In genomic region chr17:4948997-4949320, GRCh38 we compare ENCODE assay signal across 8 cellular contexts. TPM values are rescaled to one million over a fixed set of nuclear protein-coding genes. Genes with fewer than 3 reads are reported as not detected.
DNase-seq lines count a peak whose midpoint lies in the region; ATAC-seq and TF ChIP-seq lines count a peak whose summit lies in the region.

No MANE protein-coding gene starts in this region.

- intact Hi-C loops in PC-9 (cut with micrococcal nuclease; ENCODE audit: unreplicated experiment) = loop anchor here (1.0 to 10.0 kb wide), 6 partner anchors 9 to 239 kb away; partner anchors contain the start of genes ARRB2, INCA1, KIF1C and MINK1

- H2AFZ ChIP-seq in PC-9 = peak overlapping the region; percentile 74

- H3F3A ChIP-seq in PC-9 (ENCODE audit: insufficient read depth, low read depth) = peaks cover 78% of the 10 kb centered on the region

- peaks cover 39% of the 10 kb centered on the region for H3K4me1 ChIP-seq in PC-9 (replicated peaks; ENCODE audit: insufficient read depth)

- peak; percentile 33 for ATAC-seq in HG03442 (IDR thresholded peaks at IDR 0.05; ENCODE audit: unreplicated experiment)

- peaks cover 51% of the 10 kb centered on the region for H3K79me2 ChIP-seq in PC-9 (ENCODE audit: low read depth)

- H3K4me2 ChIP-seq in PC-9 = peak overlapping the region; percentile 84

- H3K9me2 ChIP-seq in PC-9 (ENCODE audit: insufficient read depth) = no peaks in the 10 kb centered on the region

- TF ChIP-seq POLR2A in GM18951 (IDR thresholded peaks at IDR 0.05; ENCODE audit: extremely low read depth, insufficient read depth, insufficient read length) = peak; percentile 51

- CTCF ChIA-PET in PC-9 (lab: Charles Lee) = interaction anchor here (0.6 kb wide), 1 partner anchor 157 kb away, joined by 3 read pairs; no protein-coding TSS in a partner anchor

- in situ Hi-C loops in GM18951 (cut with MboI; ENCODE audit: low sequenced_read_pairs, unreplicated experiment) = no loop called here

- peaks cover 34% of the 10 kb centered on the region for H4K20me1 ChIP-seq in PC-9 (ENCODE audit: insufficient read depth)

- H3K9me3 ChIP-seq in PC-9 (ENCODE audit: insufficient read depth, low read depth) = no peaks in the 10 kb centered on the region

- peak overlapping the region; percentile 99 for H3K27ac ChIP-seq in PC-9

- POLR2A ChIA-PET in PC-9 (lab: Charles Lee; ENCODE audit: unreplicated experiment) = interaction anchor here (0.6 to 3.0 kb wide), 4 partner anchors 9 to 269 kb away, joined by 3 to 42 read pairs (median 8); partner anchors contain the start of genes RNF167, SLC25A11 and SPAG7

- TSS peak; percentile 7 for BruUV-seq in PC-9 (replicated peaks; lab: Mats Ljungman, UMichigan)

- H3K36me3 ChIP-seq in PC-9 (ENCODE audit: low read depth) = peaks cover 21% of the 10 kb centered on the region

- H3K27me3 ChIP-seq in PC-9 (ENCODE audit: insufficient read depth, low read depth) = no peaks in the 10 kb centered on the region

- DNase-seq in AG20443 (ENCODE audit: low spot score) (peak; percentile 96), PC-9 (peak; percentile 71 to 92), activated gamma-delta T cell treated with Interleukin-2 at 50 U/mL for 16 hours (peak; percentile 68), foreskin fibroblast (peak; percentile 95 to 98), nucleus accumbens (lab: John Stamatoyannopoulos, UW) (peak in 30 of 56 donors; percentile 46 to 85 (median 67)), ureter (ENCODE audit: low spot score) (peak; percentile 86)

- TF ChIP-seq CTCF in PC-9 (conservative IDR thresholded peaks at IDR 0.05) (no peak), foreskin fibroblast (IDR thresholded peaks at IDR 0.05; ENCODE audit: low read depth, low read length) (no peak)

- H3K4me3 ChIP-seq in PC-9 (peak overlapping the region; percentile 99), foreskin fibroblast (ENCODE audit: low read depth in 1 of 2, low read length in 2 of 2) (peak overlapping the region; percentile 74 to 99)

RNA-seq across cellular contexts. Expression of gene PFN1, which starts 0.6 kb away (rescaled TPM):
- total RNA-seq in PC-9 (2021) (1,101 and 1,459 TPM in 2 replicates), ureter (598 TPM)

RNA-seq across cellular contexts. Expression of gene ENO3, which starts 2.0 kb away (rescaled TPM):
- total RNA-seq in PC-9 (2021) = 29.0 and 37.2 TPM in 2 replicates
- total RNA-seq in ureter = 6.2 TPM

RNA-seq across cellular contexts. Expression of gene RNF167, which starts 8.9 kb away (rescaled TPM):
- total RNA-seq in PC-9 (2021) (122 and 135 TPM in 2 replicates), ureter (129 TPM)

RNA-seq across cellular contexts. Expression of gene SLC25A11, which starts 9.1 kb away (rescaled TPM):
- total RNA-seq in PC-9 (2021) = 50.7 and 56.2 TPM in 2 replicates
- total RNA-seq in ureter = 62.0 TPM

RNA-seq across cellular contexts. Expression of gene GP1BA, which starts 16.9 kb away (rescaled TPM):
- total RNA-seq in PC-9 (2021) (not detected in 2 replicates), ureter (not detected)

Comparison
In these comparisons a context has a peak if more than half of its experiments do, and no peak if none do; other contexts are left out.
1. Peak in every context shown above with its lines: DNase-seq, ATAC-seq, H3K4me3 ChIP-seq and H3K27ac ChIP-seq.